23 cellular contexts compared by ENCODE assay signal in genomic region chr16:9898555-9898954, GRCh38.
"Had no signal": no experiment of that assay in that cellular context is flagged by ENCODE, and none has a peak within 500 bp of the region (broad histone marks: within the 10 kb centered on the region; RNA-seq: fewer than 3 reads in every experiment).

No MANE protein-coding gene starts in this region.

- H3K4me3 ChIP-seq: K562 had no signal

- H3K4me2 ChIP-seq: KMS-11, SK-N-SH had no signal

- H3K9me3 ChIP-seq: SK-N-SH had no signal

- H3K9ac ChIP-seq: KMS-11, SK-N-SH had no signal

- DNase-seq: Kasumi-1, MV-4-11, NCI-H1048, NCI-H1105, NCI-H1417, NCI-H1436 treated with DMSO at 0.1 percent for 48 hours, NCI-H1694, NCI-H187 treated with DMSO at 0.1 percent for 48 hours, NCI-H2029 treated with DMSO at 0.1 percent for 48 hours, NCI-H2171 treated with DMSO at 0.1 percent for 48 hours, NCI-H345, NCI-H524, NCI-H526 treated with DMSO at 0.1 percent for 48 hours, NCI-H748 treated with DMSO at 0.1 percent for 48 hours, PC-3, SHP77, SK-N-SH, SW 1271 had no signal

- H3K27ac ChIP-seq: HL-60, KMS-11, RWPE1 had no signal

- ATAC-seq: K562, Panc1, PC-3 had no signal
